19 cellular contexts compared by ENCODE assay signal in the genomic region with DNA sequence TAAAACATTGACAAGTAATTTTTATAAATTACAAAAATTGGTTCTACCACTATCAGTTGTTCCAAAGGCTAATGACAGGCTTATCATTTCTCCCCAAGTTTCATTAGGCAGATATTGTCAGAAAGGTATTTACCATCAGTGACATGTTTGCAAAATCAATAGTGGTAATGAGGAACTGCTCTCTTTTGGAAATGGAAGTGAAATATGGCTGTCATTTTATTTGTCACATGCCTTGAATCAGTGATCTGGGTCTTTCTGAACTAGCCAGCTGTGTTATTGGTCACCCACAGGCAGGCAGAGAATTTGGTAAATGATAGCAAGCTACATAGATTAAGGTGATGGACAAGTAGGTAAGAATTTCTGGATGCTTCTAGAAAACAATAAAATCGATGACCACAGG.
A peak's percentile ranks its signal among the peaks of the same experiment; 100 is the strongest.
DNase-seq lines count a peak whose midpoint lies in the region; ATAC-seq, FAIRE-seq and TF ChIP-seq lines count a peak whose summit lies in the region.
"Had no signal": no experiment of that assay in that cellular context is flagged by ENCODE, and none has a peak within 500 bp of the region (broad histone marks: within the 10 kb centered on the region; RNA-seq: fewer than 3 reads in every experiment).

No MANE protein-coding gene starts in this region.

- no peak for FAIRE-seq in GM12878 (lab: Jason Lieb, UNC)

- WGBS in mammary epithelial cell (ENCODE audit: low coverage, missing lambda C conversion rate) = 43% methylated on average over 1 of the region's 1 CpG
- 0% methylated on average over 1 of the region's 1 CpG for WGBS in GM12878 (ENCODE audit: insufficient coverage, insufficient replicate concordance, low lambda C conversion rate, missing lambda C conversion rate)

- BruUV-seq in mammary epithelial cell (replicated peaks; lab: Mats Ljungman, UMichigan) (no TSS peak), MCF 10A (replicated peaks; lab: Mats Ljungman, UMichigan) (no TSS peak), GM12878 (replicated peaks; lab: Mats Ljungman, UMichigan) (no TSS peak)

- no peak overlapping the region for H3K4me3 Mint-ChIP-seq in MCF 10A (ENCODE audit: unreplicated experiment)
- no peak overlapping the region for H3K4me3 Mint-ChIP-seq in type B pancreatic cell
- H3K4me3 Mint-ChIP-seq: B cell; CD8-positive, alpha-beta T cell; HFFc6 had no signal

- CTCF ChIA-PET in mammary epithelial cell (lab: Charles Lee; ENCODE audit: low non-redundant PET) = no interaction called here
- CTCF ChIA-PET in MCF 10A (lab: Yijun Ruan, JAX) = no interaction called here
- CTCF ChIA-PET in GM12878 (lab: Yijun Ruan, JAX) = interaction anchor here (2.0 to 4.1 kb wide), 2 partner anchors 73 to 117 kb away, joined by 8 to 46 read pairs; no protein-coding TSS in a partner anchor

- no peaks in the 10 kb centered on the region for H3K79me2 ChIP-seq in mammary epithelial cell (ENCODE audit: insufficient read depth, low read length)
- no peaks in the 10 kb centered on the region for H3K79me2 ChIP-seq in GM12878 (ENCODE audit: control insufficient read depth, insufficient read depth, low read length)

- no peaks in the 10 kb centered on the region for H3K27me3 Mint-ChIP-seq in MCF 10A (ENCODE audit: insufficient read depth, unreplicated experiment)
- H3K27me3 Mint-ChIP-seq in type B pancreatic cell = peaks cover 2% of the 10 kb centered on the region
- H3K27me3 Mint-ChIP-seq: B cell had no signal

- H3K9me3 Mint-ChIP-seq in MCF 10A (ENCODE audit: unreplicated experiment) = no peaks in the 10 kb centered on the region
- H3K9me3 Mint-ChIP-seq in type B pancreatic cell = no peaks in the 10 kb centered on the region
- H3K9me3 Mint-ChIP-seq: CD8-positive, alpha-beta T cell had no signal

- intact Hi-C loops in mammary epithelial cell (cut with micrococcal nuclease) = no loop called here
- intact Hi-C loops in MCF 10A (cut with micrococcal nuclease) = no loop called here
- intact Hi-C loops in GM12878 (cut with micrococcal nuclease; ENCODE audit: unreplicated experiment) = no loop called here

- POLR2A ChIA-PET in MCF 10A (lab: Yijun Ruan, JAX) = no interaction called here
- POLR2A ChIA-PET in GM12878 (lab: Charles Lee) = no interaction called here

- H3K36me3 ChIP-seq in mammary epithelial cell (ENCODE audit: insufficient read depth, low read length) = no peaks in the 10 kb centered on the region
- no peaks in the 10 kb centered on the region for H3K36me3 ChIP-seq in GM12878 (ENCODE audit: control insufficient read depth in 2 of 2, insufficient read depth in 2 of 2, low read length in 1 of 2)
- H3K36me3 ChIP-seq: BLaER1 treated with 17β-estradiol and CSF1 and Interleukin-3, amounts not matched to agents 10 nM and 100 nM had no signal

- peak overlapping the region; percentile 3 for H2AFZ ChIP-seq in mammary epithelial cell (ENCODE audit: low read depth, low read length)
- no peak overlapping the region for H2AFZ ChIP-seq in GM12878 (ENCODE audit: control insufficient read depth, low read depth, low read length)

- H3K27ac ChIP-seq in mammary epithelial cell (ENCODE audit: insufficient read depth, low read depth, low read length) = no peak overlapping the region
- H3K27ac ChIP-seq in GM12878 (ENCODE audit: control insufficient read depth, insufficient read depth) = no peak overlapping the region
- H3K27ac ChIP-seq: BLaER1 treated with 17β-estradiol and CSF1 and Interleukin-3, amounts not matched to agents 10 nM and 100 nM had no signal

- RAD21 ChIA-PET in GM12878 (lab: Charles Lee; ENCODE audit: unreplicated experiment) = interaction anchor here (1.5 kb wide), 1 partner anchor 18 kb away, joined by 5 read pairs; no protein-coding TSS in a partner anchor

- dilution Hi-C loops in mammary epithelial cell (cut with HindIII; ENCODE audit: low sequenced_read_pairs) = no loop called here

- DNase-seq in mammary epithelial cell (no peak), MCF 10A (ENCODE audit: unreplicated experiment) (no peak), GM12878 (ENCODE audit: low read depth, low spot score) (no peak), SIG-M5 (lab: John Stamatoyannopoulos, UW) (no peak), type B pancreatic cell (ENCODE audit: extremely low spot score, unreplicated experiment) (no peak)
- DNase-seq: 8988T; Calu3; CD8-positive, alpha-beta T cell; DMS79 treated with DMSO at 0.1 percent for 48 hours; GF-D8; GOT3; H7; HFFc6; KG1 had no signal

- H3K4me1 ChIP-seq in mammary epithelial cell (ENCODE audit: insufficient read depth, low read length) (peaks cover 14% of the 10 kb centered on the region), GM12878 (ENCODE audit: control insufficient read depth, insufficient read depth, low read length) (no peaks in the 10 kb centered on the region)
- H3K4me1 ChIP-seq: BLaER1 treated with 17β-estradiol and CSF1 and Interleukin-3, amounts not matched to agents 10 nM and 100 nM had no signal

- no peak for TF ChIP-seq RAD21 in GM12878 (IDR thresholded peaks at IDR 0.05; ENCODE audit: insufficient read depth, low read depth, low read length)

- TF ChIP-seq EP300 in GM12878 (IDR thresholded peaks at IDR 0.05; ENCODE audit: borderline replicate concordance in 1 of 2, control insufficient read depth in 1 of 2, low read depth in 2 of 2, low read length in 2 of 2) = no peak

- H3K4me2 ChIP-seq in mammary epithelial cell (ENCODE audit: insufficient read depth, low read depth, low read length) = no peak overlapping the region
- no peak overlapping the region for H3K4me2 ChIP-seq in GM12878 (ENCODE audit: control insufficient read depth, insufficient read depth)
- H3K4me2 ChIP-seq: BLaER1 treated with 17β-estradiol and CSF1 and Interleukin-3, amounts not matched to agents 10 nM and 100 nM had no signal

- in situ Hi-C loops in mammary epithelial cell (cut with MboI; ENCODE audit: low sequenced_read_pairs in 2 of 2) (no loop called here), GM12878 (cut with MboI) (no loop called here)

- peaks cover 11% of the 10 kb centered on the region for H3K4me1 Mint-ChIP-seq in MCF 10A (ENCODE audit: insufficient read depth, unreplicated experiment)
- H3K4me1 Mint-ChIP-seq in type B pancreatic cell (ENCODE audit: unreplicated experiment) = peaks cover 8% of the 10 kb centered on the region
- H3K4me1 Mint-ChIP-seq: B cell had no signal

- H3K27ac Mint-ChIP-seq in MCF 10A (ENCODE audit: low read depth, unreplicated experiment) (no peak overlapping the region), type B pancreatic cell (no peak overlapping the region)
- H3K27ac Mint-ChIP-seq: B cell; CD8-positive, alpha-beta T cell; HFFc6 had no signal

- TF ChIP-seq CTCF in mammary epithelial cell (conservative IDR thresholded peaks at IDR 0.05 in 1 of 2, IDR thresholded peaks at IDR 0.05 in 1 of 2; ENCODE audit: extremely low read depth in 1 of 2, insufficient read depth in 1 of 2, low read depth in 1 of 2, low read length in 2 of 2) = no peak
- no peak for TF ChIP-seq CTCF in MCF 10A (IDR thresholded peaks at IDR 0.05; ENCODE audit: unreplicated experiment)
- TF ChIP-seq CTCF in GM12878 (IDR thresholded peaks at IDR 0.05 in 2 of 3, conservative IDR thresholded peaks at IDR 0.05 in 1 of 3; ENCODE audit: control insufficient read depth in 2 of 3, extremely low read depth in 1 of 3, insufficient read depth in 1 of 3, low read depth in 3 of 3, low read length in 3 of 3) = no peak
- TF ChIP-seq CTCF in type B pancreatic cell (conservative IDR thresholded peaks at IDR 0.05) = no peak

- H3K36me3 Mint-ChIP-seq in MCF 10A (ENCODE audit: insufficient read depth, unreplicated experiment) (no peaks in the 10 kb centered on the region), type B pancreatic cell (no peaks in the 10 kb centered on the region)
- H3K36me3 Mint-ChIP-seq: CD8-positive, alpha-beta T cell had no signal

- no peaks in the 10 kb centered on the region for H3K9me3 ChIP-seq in mammary epithelial cell (replicated peaks; ENCODE audit: insufficient read depth, low read length)
- H3K9me3 ChIP-seq in GM12878 (replicated peaks; ENCODE audit: control insufficient read depth, insufficient read depth, low read length) = no peaks in the 10 kb centered on the region
- H3K9me3 ChIP-seq: BLaER1 treated with 17β-estradiol and CSF1 and Interleukin-3, amounts not matched to agents 10 nM and 100 nM had no signal

- no peak for TF ChIP-seq POLR2A in GM12878 (IDR thresholded peaks at IDR 0.05; ENCODE audit: low read depth, low read length)

- H3K4me3 ChIP-seq in mammary epithelial cell (replicated peaks in 1 of 3; ENCODE audit: insufficient read depth in 1 of 3, low read depth in 2 of 3, low read length in 3 of 3) = no peak overlapping the region
- H3K4me3 ChIP-seq in GM12878 = no peak overlapping the region
- H3K4me3 ChIP-seq: BLaER1 treated with 17β-estradiol and CSF1 and Interleukin-3, amounts not matched to agents 10 nM and 100 nM had no signal

- H3K27me3 ChIP-seq in mammary epithelial cell (ENCODE audit: insufficient read depth, low read length) (peaks cover 3% of the 10 kb centered on the region), GM12878 (replicated peaks in 1 of 2; ENCODE audit: control insufficient read depth in 2 of 2, insufficient read depth in 2 of 2, low read length in 1 of 2) (no peaks in the 10 kb centered on the region; a peak in 1 of 4 replicates)
- H3K27me3 ChIP-seq: BLaER1 treated with 17β-estradiol and CSF1 and Interleukin-3, amounts not matched to agents 10 nM and 100 nM had no signal

- H4K20me1 ChIP-seq in mammary epithelial cell (ENCODE audit: insufficient read depth, low read length) (no peaks in the 10 kb centered on the region), GM12878 (ENCODE audit: control insufficient read depth, insufficient read depth) (no peaks in the 10 kb centered on the region)
- H4K20me1 ChIP-seq: BLaER1 treated with 17β-estradiol and CSF1 and Interleukin-3, amounts not matched to agents 10 nM and 100 nM had no signal

- ATAC-seq in HG03159 (IDR thresholded peaks at IDR 0.05; ENCODE audit: unreplicated experiment) (peak; percentile 57), GM12878 (peak; percentile 53), HG02642 (IDR thresholded peaks at IDR 0.05; ENCODE audit: poor library complexity, unreplicated experiment) (no peak)
- ATAC-seq: CD8-positive, alpha-beta T cell; HCT116 had no signal

- SMC1A ChIA-PET in GM12878 (lab: Charles Lee; ENCODE audit: uncharacterized antibody, unreplicated experiment) = interaction anchor here (1.9 kb wide), 1 partner anchor 118 kb away, joined by 7 read pairs; no protein-coding TSS in a partner anchor

- no peak overlapping the region for H3K9ac ChIP-seq in mammary epithelial cell (ENCODE audit: insufficient read depth, low read length)
- H3K9ac ChIP-seq in GM12878 (ENCODE audit: control insufficient read depth, insufficient read depth, low read length) = no peak overlapping the region
- H3K9ac ChIP-seq: BLaER1 treated with 17β-estradiol and CSF1 and Interleukin-3, amounts not matched to agents 10 nM and 100 nM had no signal
